1 cellular context compared by ENCODE assay signal in the genomic region with DNA sequence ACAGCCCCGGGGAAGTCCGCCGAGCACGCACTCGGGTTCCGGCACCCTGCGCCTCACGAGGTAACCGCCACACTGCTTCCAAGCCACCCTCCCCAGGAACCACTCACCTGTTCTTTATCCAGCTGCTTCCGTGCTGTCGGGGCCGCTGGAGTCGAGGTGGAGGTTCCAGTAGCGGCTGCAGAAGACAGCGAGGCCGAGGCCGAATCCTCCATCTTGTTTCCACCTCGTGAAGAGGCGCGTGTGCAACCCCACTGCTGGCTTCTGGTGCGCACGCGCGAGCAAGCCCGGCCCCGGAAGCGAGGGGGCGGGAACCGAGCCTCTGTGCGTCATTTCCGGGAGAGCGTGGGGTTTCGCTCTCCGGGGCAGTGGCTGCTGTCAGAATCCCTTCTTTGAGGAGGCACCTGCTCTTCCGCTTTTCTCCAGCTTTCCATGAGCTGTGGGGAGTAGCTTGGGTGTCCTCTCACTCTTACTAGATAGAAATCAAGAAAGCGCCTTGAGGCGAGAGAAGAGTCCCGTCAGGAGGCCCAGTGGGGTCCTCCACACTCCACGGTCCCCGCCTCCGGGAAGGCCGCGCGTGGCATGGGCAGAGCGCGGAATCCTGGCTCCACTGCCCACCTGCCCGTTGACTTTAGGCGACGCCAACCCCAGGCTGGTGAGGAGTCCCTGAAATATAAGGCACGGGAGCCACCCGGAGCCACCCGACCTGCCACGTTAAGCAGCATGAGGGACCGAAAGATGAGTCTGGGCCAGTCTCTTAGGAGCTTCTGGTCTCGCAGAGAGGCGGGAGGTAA.
A peak's percentile ranks its signal among the peaks of the same experiment; 100 is the strongest.
TF ChIP-seq lines count a peak whose summit lies in the region.

A gene (minus strand): TSS at position 242 of the 791 bp plus-strand sequence. CDS start 30 bp downstream, at position 212.

TF ChIP-seq in HepG2, 621 proteins besides CTCF, POLR2A, EP300 and RAD21 (continued from another document and continues in another):
- TF ChIP-seq, protein P1, sequence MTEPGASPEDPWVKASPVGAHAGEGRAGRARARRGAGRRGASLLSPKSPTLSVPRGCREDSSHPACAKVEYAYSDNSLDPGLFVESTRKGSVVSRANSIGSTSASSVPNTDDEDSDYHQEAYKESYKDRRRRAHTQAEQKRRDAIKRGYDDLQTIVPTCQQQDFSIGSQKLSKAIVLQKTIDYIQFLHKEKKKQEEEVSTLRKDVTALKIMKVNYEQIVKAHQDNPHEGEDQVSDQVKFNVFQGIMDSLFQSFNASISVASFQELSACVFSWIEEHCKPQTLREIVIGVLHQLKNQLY (CRISPR knock-in tag; IDR thresholded peaks at IDR 0.05) = peak; percentile 84
- TF ChIP-seq HNRNPH1 (optimal IDR thresholded peaks at IDR 0.05; ENCODE audit: low read depth, low read length) = no peak
- TF ChIP-seq, protein P2, sequence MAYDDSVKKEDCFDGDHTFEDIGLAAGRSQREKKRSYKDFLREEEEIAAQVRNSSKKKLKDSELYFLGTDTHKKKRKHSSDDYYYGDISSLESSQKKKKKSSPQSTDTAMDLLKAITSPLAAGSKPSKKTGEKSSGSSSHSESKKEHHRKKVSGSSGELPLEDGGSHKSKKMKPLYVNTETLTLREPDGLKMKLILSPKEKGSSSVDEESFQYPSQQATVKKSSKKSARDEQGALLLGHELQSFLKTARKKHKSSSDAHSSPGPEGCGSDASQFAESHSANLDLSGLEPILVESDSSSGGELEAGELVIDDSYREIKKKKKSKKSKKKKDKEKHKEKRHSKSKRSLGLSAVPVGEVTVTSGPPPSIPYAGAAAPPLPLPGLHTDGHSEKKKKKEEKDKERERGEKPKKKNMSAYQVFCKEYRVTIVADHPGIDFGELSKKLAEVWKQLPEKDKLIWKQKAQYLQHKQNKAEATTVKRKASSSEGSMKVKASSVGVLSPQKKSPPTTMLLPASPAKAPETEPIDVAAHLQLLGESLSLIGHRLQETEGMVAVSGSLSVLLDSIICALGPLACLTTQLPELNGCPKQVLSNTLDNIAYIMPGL (CRISPR knock-in tag; IDR thresholded peaks at IDR 0.05; ENCODE audit: borderline replicate concordance in 1 of 2, low read depth in 1 of 2) = peak; percentile 92 to 93; a peak in 3 of 4 replicates
- TF ChIP-seq, protein P3, sequence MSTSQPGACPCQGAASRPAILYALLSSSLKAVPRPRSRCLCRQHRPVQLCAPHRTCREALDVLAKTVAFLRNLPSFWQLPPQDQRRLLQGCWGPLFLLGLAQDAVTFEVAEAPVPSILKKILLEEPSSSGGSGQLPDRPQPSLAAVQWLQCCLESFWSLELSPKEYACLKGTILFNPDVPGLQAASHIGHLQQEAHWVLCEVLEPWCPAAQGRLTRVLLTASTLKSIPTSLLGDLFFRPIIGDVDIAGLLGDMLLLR (CRISPR knock-in tag; IDR thresholded peaks at IDR 0.05) = peak; percentile 97; the same call in 1 of the 2 replicates
- TF ChIP-seq TAF1 (CRISPR knock-in tag; IDR thresholded peaks at IDR 0.05) = peak; percentile 100
- TF ChIP-seq ZFP62 (CRISPR knock-in tag; IDR thresholded peaks at IDR 0.05) = no peak
- TF ChIP-seq CHCHD3 (CRISPR knock-in tag; IDR thresholded peaks at IDR 0.05) = no peak; the same call in 1 of the 2 replicates
- TF ChIP-seq SMARCC2 (IDR thresholded peaks at IDR 0.05) = no peak; the same call in 1 of the 2 replicates
- TF ChIP-seq ZBTB3 (CRISPR knock-in tag; IDR thresholded peaks at IDR 0.05; ENCODE audit: borderline replicate concordance, low read depth) = peak; percentile 16; the same call in 1 of the 2 replicates
- TF ChIP-seq ZNF3 (CRISPR knock-in tag; IDR thresholded peaks at IDR 0.05) = no peak
- TF ChIP-seq STAG1 (CRISPR knock-in tag; IDR thresholded peaks at IDR 0.05) = peak; percentile 21; the same call in 1 of the 2 replicates
- TF ChIP-seq ZKSCAN1 (IDR thresholded peaks at IDR 0.05; ENCODE audit: low read length) = 0 out of 2 replicates have a peak, but pooled peaks have one; percentile 64
- no peak for TF ChIP-seq SUZ12 (IDR thresholded peaks at IDR 0.05; ENCODE audit: low read depth, low read length)
- TF ChIP-seq, protein P4, sequence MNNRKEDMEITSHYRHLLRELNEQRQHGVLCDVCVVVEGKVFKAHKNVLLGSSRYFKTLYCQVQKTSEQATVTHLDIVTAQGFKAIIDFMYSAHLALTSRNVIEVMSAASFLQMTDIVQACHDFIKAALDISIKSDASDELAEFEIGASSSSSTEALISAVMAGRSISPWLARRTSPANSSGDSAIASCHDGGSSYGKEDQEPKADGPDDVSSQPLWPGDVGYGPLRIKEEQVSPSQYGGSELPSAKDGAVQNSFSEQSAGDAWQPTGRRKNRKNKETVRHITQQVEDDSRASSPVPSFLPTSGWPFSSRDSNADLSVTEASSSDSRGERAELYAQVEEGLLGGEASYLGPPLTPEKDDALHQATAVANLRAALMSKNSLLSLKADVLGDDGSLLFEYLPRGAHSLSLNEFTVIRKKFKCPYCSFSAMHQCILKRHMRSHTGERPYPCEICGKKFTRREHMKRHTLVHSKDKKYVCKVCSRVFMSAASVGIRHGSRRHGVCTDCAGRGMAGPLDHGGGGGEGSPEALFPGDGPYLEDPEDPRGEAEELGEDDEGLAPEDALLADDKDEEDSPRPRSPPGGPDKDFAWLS (CRISPR knock-in tag; IDR thresholded peaks at IDR 0.05; ENCODE audit: borderline replicate concordance) = peak; percentile 92; the same call in 1 of the 2 replicates
- no peak for TF ChIP-seq NFE2L2 (IDR thresholded peaks at IDR 0.05; ENCODE audit: low read length)
- peak; percentile 85 for TF ChIP-seq ZSCAN25 (CRISPR knock-in tag; IDR thresholded peaks at IDR 0.05)
- TF ChIP-seq ZNF451 (CRISPR knock-in tag; IDR thresholded peaks at IDR 0.05) = peak; percentile 97
- no peak for TF ChIP-seq RFX1 (IDR thresholded peaks at IDR 0.05)
- peak; percentile 80; the same call in 1 of the 2 replicates for TF ChIP-seq NFE2L1 (CRISPR knock-in tag; IDR thresholded peaks at IDR 0.05; ENCODE audit: borderline replicate concordance)
- TF ChIP-seq KDM3A (CRISPR knock-in tag; IDR thresholded peaks at IDR 0.05; ENCODE audit: low read depth) = peak; percentile 69; the same call in 1 of the 2 replicates
- TF ChIP-seq HDAC6 (IDR thresholded peaks at IDR 0.05; ENCODE audit: low read depth, low read length) = no peak
- TF ChIP-seq, protein P5, sequence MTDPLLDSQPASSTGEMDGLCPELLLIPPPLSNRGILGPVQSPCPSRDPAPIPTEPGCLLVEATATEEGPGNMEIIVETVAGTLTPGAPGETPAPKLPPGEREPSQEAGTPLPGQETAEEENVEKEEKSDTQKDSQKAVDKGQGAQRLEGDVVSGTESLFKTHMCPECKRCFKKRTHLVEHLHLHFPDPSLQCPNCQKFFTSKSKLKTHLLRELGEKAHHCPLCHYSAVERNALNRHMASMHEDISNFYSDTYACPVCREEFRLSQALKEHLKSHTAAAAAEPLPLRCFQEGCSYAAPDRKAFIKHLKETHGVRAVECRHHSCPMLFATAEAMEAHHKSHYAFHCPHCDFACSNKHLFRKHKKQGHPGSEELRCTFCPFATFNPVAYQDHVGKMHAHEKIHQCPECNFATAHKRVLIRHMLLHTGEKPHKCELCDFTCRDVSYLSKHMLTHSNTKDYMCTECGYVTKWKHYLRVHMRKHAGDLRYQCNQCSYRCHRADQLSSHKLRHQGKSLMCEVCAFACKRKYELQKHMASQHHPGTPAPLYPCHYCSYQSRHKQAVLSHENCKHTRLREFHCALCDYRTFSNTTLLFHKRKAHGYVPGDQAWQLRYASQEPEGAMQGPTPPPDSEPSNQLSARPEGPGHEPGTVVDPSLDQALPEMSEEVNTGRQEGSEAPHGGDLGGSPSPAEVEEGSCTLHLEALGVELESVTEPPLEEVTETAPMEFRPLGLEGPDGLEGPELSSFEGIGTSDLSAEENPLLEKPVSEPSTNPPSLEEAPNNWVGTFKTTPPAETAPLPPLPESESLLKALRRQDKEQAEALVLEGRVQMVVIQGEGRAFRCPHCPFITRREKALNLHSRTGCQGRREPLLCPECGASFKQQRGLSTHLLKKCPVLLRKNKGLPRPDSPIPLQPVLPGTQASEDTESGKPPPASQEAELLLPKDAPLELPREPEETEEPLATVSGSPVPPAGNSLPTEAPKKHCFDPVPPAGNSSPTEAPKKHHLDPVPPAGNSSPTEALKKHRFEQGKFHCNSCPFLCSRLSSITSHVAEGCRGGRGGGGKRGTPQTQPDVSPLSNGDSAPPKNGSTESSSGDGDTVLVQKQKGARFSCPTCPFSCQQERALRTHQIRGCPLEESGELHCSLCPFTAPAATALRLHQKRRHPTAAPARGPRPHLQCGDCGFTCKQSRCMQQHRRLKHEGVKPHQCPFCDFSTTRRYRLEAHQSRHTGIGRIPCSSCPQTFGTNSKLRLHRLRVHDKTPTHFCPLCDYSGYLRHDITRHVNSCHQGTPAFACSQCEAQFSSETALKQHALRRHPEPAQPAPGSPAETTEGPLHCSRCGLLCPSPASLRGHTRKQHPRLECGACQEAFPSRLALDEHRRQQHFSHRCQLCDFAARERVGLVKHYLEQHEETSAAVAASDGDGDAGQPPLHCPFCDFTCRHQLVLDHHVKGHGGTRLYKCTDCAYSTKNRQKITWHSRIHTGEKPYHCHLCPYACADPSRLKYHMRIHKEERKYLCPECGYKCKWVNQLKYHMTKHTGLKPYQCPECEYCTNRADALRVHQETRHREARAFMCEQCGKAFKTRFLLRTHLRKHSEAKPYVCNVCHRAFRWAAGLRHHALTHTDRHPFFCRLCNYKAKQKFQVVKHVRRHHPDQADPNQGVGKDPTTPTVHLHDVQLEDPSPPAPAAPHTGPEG (CRISPR knock-in tag; IDR thresholded peaks at IDR 0.05) = peak; percentile 92
- no peak for TF ChIP-seq PCBP2 (optimal IDR thresholded peaks at IDR 0.05; ENCODE audit: low read depth, low read length, poor library complexity, severe bottlenecking)
- peak; percentile 99 for TF ChIP-seq SIN3A (IDR thresholded peaks at IDR 0.05; ENCODE audit: borderline replicate concordance, low read depth, low read length)
- peak; percentile 78 for TF ChIP-seq RFXANK (CRISPR knock-in tag; IDR thresholded peaks at IDR 0.05)
- TF ChIP-seq, protein P6, sequence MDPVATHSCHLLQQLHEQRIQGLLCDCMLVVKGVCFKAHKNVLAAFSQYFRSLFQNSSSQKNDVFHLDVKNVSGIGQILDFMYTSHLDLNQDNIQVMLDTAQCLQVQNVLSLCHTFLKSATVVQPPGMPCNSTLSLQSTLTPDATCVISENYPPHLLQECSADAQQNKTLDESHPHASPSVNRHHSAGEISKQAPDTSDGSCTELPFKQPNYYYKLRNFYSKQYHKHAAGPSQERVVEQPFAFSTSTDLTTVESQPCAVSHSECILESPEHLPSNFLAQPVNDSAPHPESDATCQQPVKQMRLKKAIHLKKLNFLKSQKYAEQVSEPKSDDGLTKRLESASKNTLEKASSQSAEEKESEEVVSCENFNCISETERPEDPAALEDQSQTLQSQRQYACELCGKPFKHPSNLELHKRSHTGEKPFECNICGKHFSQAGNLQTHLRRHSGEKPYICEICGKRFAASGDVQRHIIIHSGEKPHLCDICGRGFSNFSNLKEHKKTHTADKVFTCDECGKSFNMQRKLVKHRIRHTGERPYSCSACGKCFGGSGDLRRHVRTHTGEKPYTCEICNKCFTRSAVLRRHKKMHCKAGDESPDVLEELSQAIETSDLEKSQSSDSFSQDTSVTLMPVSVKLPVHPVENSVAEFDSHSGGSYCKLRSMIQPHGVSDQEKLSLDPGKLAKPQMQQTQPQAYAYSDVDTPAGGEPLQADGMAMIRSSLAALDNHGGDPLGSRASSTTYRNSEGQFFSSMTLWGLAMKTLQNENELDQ (CRISPR knock-in tag; IDR thresholded peaks at IDR 0.05; ENCODE audit: borderline replicate concordance) = no peak
- TF ChIP-seq, protein P7, sequence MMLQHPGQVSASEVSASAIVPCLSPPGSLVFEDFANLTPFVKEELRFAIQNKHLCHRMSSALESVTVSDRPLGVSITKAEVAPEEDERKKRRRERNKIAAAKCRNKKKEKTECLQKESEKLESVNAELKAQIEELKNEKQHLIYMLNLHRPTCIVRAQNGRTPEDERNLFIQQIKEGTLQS (CRISPR knock-in tag; IDR thresholded peaks at IDR 0.05) = no peak; the same call in none of the 2 replicates
- no peak; the same call in none of the 2 replicates for TF ChIP-seq ZNF101 (CRISPR knock-in tag; IDR thresholded peaks at IDR 0.05; ENCODE audit: borderline replicate concordance, low read depth)
- peak; percentile 57 for TF ChIP-seq ZNF766 (CRISPR knock-in tag; IDR thresholded peaks at IDR 0.05; ENCODE audit: borderline replicate concordance)
- no peak; the same call in 1 of the 2 replicates for TF ChIP-seq HNF4A (CRISPR knock-in tag; IDR thresholded peaks at IDR 0.05)
- TF ChIP-seq ZNF782 (CRISPR knock-in tag; IDR thresholded peaks at IDR 0.05; ENCODE audit: borderline replicate concordance) = peak; percentile 88
- TF ChIP-seq ZFX (CRISPR knock-in tag; IDR thresholded peaks at IDR 0.05; ENCODE audit: low read depth) = peak; percentile 98
- TF ChIP-seq, protein P8, sequence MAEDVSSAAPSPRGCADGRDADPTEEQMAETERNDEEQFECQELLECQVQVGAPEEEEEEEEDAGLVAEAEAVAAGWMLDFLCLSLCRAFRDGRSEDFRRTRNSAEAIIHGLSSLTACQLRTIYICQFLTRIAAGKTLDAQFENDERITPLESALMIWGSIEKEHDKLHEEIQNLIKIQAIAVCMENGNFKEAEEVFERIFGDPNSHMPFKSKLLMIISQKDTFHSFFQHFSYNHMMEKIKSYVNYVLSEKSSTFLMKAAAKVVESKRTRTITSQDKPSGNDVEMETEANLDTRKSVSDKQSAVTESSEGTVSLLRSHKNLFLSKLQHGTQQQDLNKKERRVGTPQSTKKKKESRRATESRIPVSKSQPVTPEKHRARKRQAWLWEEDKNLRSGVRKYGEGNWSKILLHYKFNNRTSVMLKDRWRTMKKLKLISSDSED (CRISPR knock-in tag; IDR thresholded peaks at IDR 0.05) = no peak
- TF ChIP-seq FLYWCH1 (CRISPR knock-in tag; IDR thresholded peaks at IDR 0.05) = peak; percentile 90; the same call in 1 of the 2 replicates
- no peak for TF ChIP-seq ZNF776 (CRISPR knock-in tag; IDR thresholded peaks at IDR 0.05)
- peak; percentile 93 for TF ChIP-seq ZNF891 (CRISPR knock-in tag; IDR thresholded peaks at IDR 0.05)
- peak; percentile 95 for TF ChIP-seq BORCS8-MEF2B (CRISPR knock-in tag; IDR thresholded peaks at IDR 0.05)
- TF ChIP-seq, protein P9, sequence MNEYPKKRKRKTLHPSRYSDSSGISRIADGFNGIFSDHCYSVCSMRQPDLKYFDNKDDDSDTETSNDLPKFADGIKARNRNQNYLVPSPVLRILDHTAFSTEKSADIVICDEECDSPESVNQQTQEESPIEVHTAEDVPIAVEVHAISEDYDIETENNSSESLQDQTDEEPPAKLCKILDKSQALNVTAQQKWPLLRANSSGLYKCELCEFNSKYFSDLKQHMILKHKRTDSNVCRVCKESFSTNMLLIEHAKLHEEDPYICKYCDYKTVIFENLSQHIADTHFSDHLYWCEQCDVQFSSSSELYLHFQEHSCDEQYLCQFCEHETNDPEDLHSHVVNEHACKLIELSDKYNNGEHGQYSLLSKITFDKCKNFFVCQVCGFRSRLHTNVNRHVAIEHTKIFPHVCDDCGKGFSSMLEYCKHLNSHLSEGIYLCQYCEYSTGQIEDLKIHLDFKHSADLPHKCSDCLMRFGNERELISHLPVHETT (CRISPR knock-in tag; conservative IDR thresholded peaks at IDR 0.05) = peak; percentile 88; the same call in 1 of the 2 replicates
- TF ChIP-seq, protein P10, sequence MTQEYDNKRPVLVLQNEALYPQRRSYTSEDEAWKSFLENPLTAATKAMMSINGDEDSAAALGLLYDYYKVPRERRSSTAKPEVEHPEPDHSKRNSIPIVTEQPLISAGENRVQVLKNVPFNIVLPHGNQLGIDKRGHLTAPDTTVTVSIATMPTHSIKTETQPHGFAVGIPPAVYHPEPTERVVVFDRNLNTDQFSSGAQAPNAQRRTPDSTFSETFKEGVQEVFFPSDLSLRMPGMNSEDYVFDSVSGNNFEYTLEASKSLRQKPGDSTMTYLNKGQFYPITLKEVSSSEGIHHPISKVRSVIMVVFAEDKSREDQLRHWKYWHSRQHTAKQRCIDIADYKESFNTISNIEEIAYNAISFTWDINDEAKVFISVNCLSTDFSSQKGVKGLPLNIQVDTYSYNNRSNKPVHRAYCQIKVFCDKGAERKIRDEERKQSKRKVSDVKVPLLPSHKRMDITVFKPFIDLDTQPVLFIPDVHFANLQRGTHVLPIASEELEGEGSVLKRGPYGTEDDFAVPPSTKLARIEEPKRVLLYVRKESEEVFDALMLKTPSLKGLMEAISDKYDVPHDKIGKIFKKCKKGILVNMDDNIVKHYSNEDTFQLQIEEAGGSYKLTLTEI (CRISPR knock-in tag; conservative IDR thresholded peaks at IDR 0.05) = no peak
